ENCODE assay signal across 12 cellular contexts in genomic region chr3:108322352-108322751, GRCh38. TPM values are rescaled to one million over a fixed set of nuclear protein-coding genes. Genes with fewer than 3 reads are reported as not detected.
DNase-seq lines count a peak whose midpoint lies in the region; ATAC-seq and TF ChIP-seq lines count a peak whose summit lies in the region.
"Had no signal": no experiment of that assay in that cellular context is flagged by ENCODE, and none has a peak within 500 bp of the region (broad histone marks: within the 10 kb centered on the region; RNA-seq: fewer than 3 reads in every experiment).

No MANE protein-coding gene starts in this region.

- in situ Hi-C loops in G401 (cut with HindIII; ENCODE audit: low sequenced_read_pairs): no loop called here

- H3K27ac Mint-ChIP-seq in CD4-positive, CD25-positive, alpha-beta regulatory T cell: no peak overlapping the region
- H3K27ac Mint-ChIP-seq: brain had no signal

- H3K9me3 Mint-ChIP-seq in CD4-positive, CD25-positive, alpha-beta regulatory T cell: peaks cover 0 to 5% (median 3%) of the 10 kb centered on the region in 7 donors

- H3K4me3 Mint-ChIP-seq in CD4-positive, CD25-positive, alpha-beta regulatory T cell: no peak overlapping the region
- H3K4me3 Mint-ChIP-seq: brain had no signal

- H3K27me3 Mint-ChIP-seq in CD4-positive, CD25-positive, alpha-beta regulatory T cell: no peaks in the 10 kb centered on the region

- H3K4me1 ChIP-seq in CD4-positive, CD25-positive, alpha-beta regulatory T cell (ENCODE audit: control insufficient read depth, insufficient read depth, low read length, poor library complexity, severe bottlenecking): no peaks in the 10 kb centered on the region

- peaks cover 0 to 5% (median 4%) of the 10 kb centered on the region in 4 donors for H3K4me1 Mint-ChIP-seq in CD4-positive, CD25-positive, alpha-beta regulatory T cell
- H3K4me1 Mint-ChIP-seq: brain had no signal

- H3K36me3 ChIP-seq in CD4-positive, CD25-positive, alpha-beta regulatory T cell (ENCODE audit: control insufficient read depth, insufficient read depth, low read length): no peaks in the 10 kb centered on the region
- H3K36me3 ChIP-seq: thyroid gland had no signal

- ATAC-seq in CD4-positive, CD25-positive, alpha-beta regulatory T cell (ENCODE audit: low read depth in 2 of 2): peak; percentile 31 to 55

- no peak overlapping the region for H3K4me3 ChIP-seq in CD4-positive, CD25-positive, alpha-beta regulatory T cell (ENCODE audit: low read depth, low read length)
- H3K4me3 ChIP-seq in GM12864 (ENCODE audit: low read depth, low read length): no peak overlapping the region
- no peak overlapping the region for H3K4me3 ChIP-seq in fibroblast of pulmonary artery (replicated peaks; ENCODE audit: low read depth, low read length)
- H3K4me3 ChIP-seq: thyroid gland had no signal

- peak in 2 of 3 donors; percentile 17 to 30 for DNase-seq in CD4-positive, CD25-positive, alpha-beta regulatory T cell
- DNase-seq in GM12864 (ENCODE audit: low read depth) (no peak), UCSD-AML1 (lab: John Stamatoyannopoulos, UW; ENCODE audit: unreplicated experiment) (peak; percentile 11), fibroblast of pulmonary artery (ENCODE audit: low read depth) (no peak), NCI-H1694 (lab: John Stamatoyannopoulos, UW) (no peak), G401 (ENCODE audit: low spot score) (no peak), NCI-H2171 treated with DMSO at 0.1 percent for 48 hours (lab: John Stamatoyannopoulos, UW) (no peak)
- DNase-seq: NCI-H2029; NK-92 treated with Interleukin-12 subunit alpha and Interleukin-12 subunit beta, amount 100 ng/mL, for 24 hours; T-helper 1 cell; thyroid gland had no signal

- no peaks in the 10 kb centered on the region for H3K9me3 ChIP-seq in CD4-positive, CD25-positive, alpha-beta regulatory T cell (ENCODE audit: control insufficient read depth in 2 of 2, low read length in 2 of 2)
- H3K9me3 ChIP-seq: thyroid gland had no signal

- H3K27ac ChIP-seq in CD4-positive, CD25-positive, alpha-beta regulatory T cell (ENCODE audit: insufficient read depth, low read length, poor library complexity, severe bottlenecking): no peak overlapping the region
- H3K27ac ChIP-seq: thyroid gland had no signal

- H3K27me3 ChIP-seq in CD4-positive, CD25-positive, alpha-beta regulatory T cell (ENCODE audit: control insufficient read depth, insufficient read depth, low read length): no peaks in the 10 kb centered on the region
- H3K27me3 ChIP-seq: thyroid gland had no signal

- TF ChIP-seq CTCF in GM12864 (IDR thresholded peaks at IDR 0.05; ENCODE audit: low read depth, low read length, missing control alignments): peak; percentile 5
- TF ChIP-seq CTCF in fibroblast of pulmonary artery (IDR thresholded peaks at IDR 0.05; ENCODE audit: low read length, missing control alignments): peak; percentile 1

- H3K36me3 Mint-ChIP-seq in CD4-positive, CD25-positive, alpha-beta regulatory T cell: peaks cover 2% of the 10 kb centered on the region
- H3K36me3 Mint-ChIP-seq: brain had no signal

RNA-seq across cellular contexts. Expression of gene HHLA2, which starts 26.0 kb away (rescaled TPM):
- 0.74 TPM for total RNA-seq in CD4-positive, CD25-positive, alpha-beta regulatory T cell
- not detected for polyA plus RNA-seq in CD4-positive, CD25-positive, alpha-beta regulatory T cell
- not detected in 2 replicates for total RNA-seq in G401 (2014; rRNA removed; shearing (Covaris generic))
- total RNA-seq: thyroid gland had no signal

Comparison
In these comparisons a context has a peak if more than half of its experiments do, and no peak if none do; other contexts are left out.
1. DNase-seq: peak in CD4-positive, CD25-positive, alpha-beta regulatory T cell (2 of 3) and UCSD-AML1 (single experiment); none in GM12864 (single experiment), fibroblast of pulmonary artery (single experiment), NCI-H1694 (single experiment), G401 (single experiment) and NCI-H2171 treated with DMSO at 0.1 percent for 48 hours (single experiment).